ENCODE assay signal across 27 cellular contexts in genomic region chr1:2172012-2172411, GRCh38.
"Had no signal": no experiment of that assay in that cellular context is flagged by ENCODE, and none has a peak within 500 bp of the region (broad histone marks: within the 10 kb centered on the region; RNA-seq: fewer than 3 reads in every experiment).

No MANE protein-coding gene starts in this region.

- H3K36me3 ChIP-seq: colonic mucosa, esophagus muscularis mucosa, gastrocnemius medialis, gastroesophageal sphincter, heart left ventricle, heart right ventricle had no signal

- H3K27me3 ChIP-seq: colonic mucosa, dorsolateral prefrontal cortex, esophagus squamous epithelium, foreskin keratinocyte, gastroesophageal sphincter, heart left ventricle, heart right ventricle had no signal

- FAIRE-seq: colon, endometrium, endothelial cell of umbilical vein, frontal cortex had no signal

- H3K4me1 ChIP-seq: colonic mucosa, foreskin keratinocyte had no signal

- H3K27ac ChIP-seq: colonic mucosa, coronary artery, dorsolateral prefrontal cortex, epithelial cell of prostate, esophagus muscularis mucosa, esophagus squamous epithelium, foreskin keratinocyte, gastrocnemius medialis, gastroesophageal sphincter, heart left ventricle, heart right ventricle had no signal

- H3K9me3 ChIP-seq: colonic mucosa, esophagus muscularis mucosa, esophagus squamous epithelium, gastrocnemius medialis, gastroesophageal sphincter, heart left ventricle, heart right ventricle had no signal

- DNase-seq: colonic mucosa; cortex of kidney; dermis blood vessel endothelial cell; dorsolateral prefrontal cortex; effector CD4-positive, alpha-beta T cell; effector CD8-positive, alpha-beta T cell; effector memory CD4-positive, alpha-beta T cell; effector memory CD8-positive, alpha-beta T cell; endodermal cell; erythroblast; esophagus squamous epithelium; foreskin fibroblast; foreskin keratinocyte; foreskin melanocyte; gastrocnemius medialis; glutamatergic neuron; head of caudate nucleus; heart left ventricle; heart right ventricle had no signal

- H3K4me3 ChIP-seq: colonic mucosa, coronary artery, dorsolateral prefrontal cortex, esophagus muscularis mucosa, esophagus squamous epithelium, gastrocnemius medialis, gastroesophageal sphincter, heart left ventricle, heart right ventricle had no signal
